In genomic region chrX:3262906-3263305, GRCh38 we compare ENCODE assay signal across 12 cellular contexts.
A peak's percentile ranks its signal among the peaks of the same experiment; 100 is the strongest.
DNase-seq lines count a peak whose midpoint lies in the region; ATAC-seq and TF ChIP-seq lines count a peak whose summit lies in the region.
"Had no signal": no experiment of that assay in that cellular context is flagged by ENCODE, and none has a peak within 500 bp of the region (broad histone marks: within the 10 kb centered on the region; RNA-seq: fewer than 3 reads in every experiment).

No MANE protein-coding gene starts in this region.

- H3K79me2 ChIP-seq in mammary epithelial cell (ENCODE audit: insufficient read depth, low read length): no peaks in the 10 kb centered on the region

- intact Hi-C loops in mammary epithelial cell (cut with micrococcal nuclease): loop anchor here (1.0 kb wide), 1 partner anchor 82 kb away; no protein-coding TSS in a partner anchor

- peak overlapping the region; percentile 67 for H3K4me2 ChIP-seq in mammary epithelial cell (ENCODE audit: insufficient read depth, low read depth, low read length)

- in situ Hi-C loops in ACHN (cut with HindIII; ENCODE audit: low pct_ligation_motif_present, low pct_unique_long_range_greater_than_20kb, low sequenced_read_pairs): no loop called here
- in situ Hi-C loops in mammary epithelial cell (cut with MboI; ENCODE audit: low sequenced_read_pairs in 2 of 2): no loop called here
- in situ Hi-C loops in G401 (cut with HindIII; ENCODE audit: low sequenced_read_pairs): no loop called here

- H3K4me3 ChIP-seq in MG63: no peak overlapping the region
- no peak overlapping the region for H3K4me3 ChIP-seq in mammary epithelial cell (replicated peaks in 1 of 3; ENCODE audit: insufficient read depth in 1 of 3, low read depth in 2 of 3, low read length in 3 of 3)
- H3K4me3 ChIP-seq in lung: no peak overlapping the region
- H3K4me3 ChIP-seq: BLaER1 treated with 17β-estradiol and CSF1 and Interleukin-3, amounts not matched to agents 10 nM and 100 nM; right atrium auricular region had no signal

- no TSS peak for BruUV-seq in mammary epithelial cell (replicated peaks; lab: Mats Ljungman, UMichigan)

- peaks cover 9% of the 10 kb centered on the region for H3K4me1 ChIP-seq in mammary epithelial cell (ENCODE audit: insufficient read depth, low read length)
- no peaks in the 10 kb centered on the region for H3K4me1 ChIP-seq in lung (ENCODE audit: control insufficient read depth in 2 of 2, insufficient read depth in 2 of 2, low read length in 2 of 2)
- H3K4me1 ChIP-seq: right atrium auricular region had no signal

- no peak overlapping the region for H3K9ac ChIP-seq in mammary epithelial cell (ENCODE audit: insufficient read depth, low read length)

- CTCF ChIA-PET in mammary epithelial cell (lab: Charles Lee; ENCODE audit: low non-redundant PET): interaction anchor here (0.5 kb wide), 1 partner anchor 272 kb away, joined by 7 read pairs; no protein-coding TSS in a partner anchor

- dilution Hi-C loops in mammary epithelial cell (cut with HindIII; ENCODE audit: low sequenced_read_pairs): no loop called here

- H3K9me3 ChIP-seq in MG63 (no peaks in the 10 kb centered on the region), mammary epithelial cell (replicated peaks; ENCODE audit: insufficient read depth, low read length) (peaks cover 2% of the 10 kb centered on the region), lung (ENCODE audit: control insufficient read depth in 2 of 2, insufficient read depth in 1 of 2, low read length in 1 of 2) (peaks cover 0 to 2% of the 10 kb centered on the region in 2 donors)

- 17% methylated on average over 1 of the region's 1 CpG for WGBS in mammary epithelial cell (ENCODE audit: low coverage, missing lambda C conversion rate)
- 82 to 86% methylated on average over 1 of the region's 1 CpG for WGBS in lung, 2 donors

- H3K36me3 ChIP-seq in MG63 (no peaks in the 10 kb centered on the region), mammary epithelial cell (ENCODE audit: insufficient read depth, low read length) (no peaks in the 10 kb centered on the region), lung (ENCODE audit: control insufficient read depth in 2 of 2, insufficient read depth in 2 of 2, low read length in 2 of 2) (no peaks in the 10 kb centered on the region)
- H3K36me3 ChIP-seq: BLaER1 treated with 17β-estradiol and CSF1 and Interleukin-3, amounts not matched to agents 10 nM and 100 nM; right atrium auricular region had no signal

- H3K27me3 ChIP-seq in MG63: no peaks in the 10 kb centered on the region
- no peaks in the 10 kb centered on the region for H3K27me3 ChIP-seq in mammary epithelial cell (ENCODE audit: insufficient read depth, low read length)
- no peaks in the 10 kb centered on the region for H3K27me3 ChIP-seq in lung (ENCODE audit: control insufficient read depth, insufficient read depth)
- H3K27me3 ChIP-seq: BLaER1 treated with 17β-estradiol and CSF1 and Interleukin-3, amounts not matched to agents 10 nM and 100 nM; right atrium auricular region had no signal

- peak overlapping the region; percentile 49 for H3K27ac ChIP-seq in mammary epithelial cell (ENCODE audit: insufficient read depth, low read depth, low read length)
- no peak overlapping the region for H3K27ac ChIP-seq in lung (ENCODE audit: low read depth in 1 of 2, low read length in 1 of 2)
- H3K27ac ChIP-seq: right atrium auricular region had no signal

- H2AFZ ChIP-seq in mammary epithelial cell (ENCODE audit: low read depth, low read length): no peak overlapping the region

- ATAC-seq in lung (ENCODE audit: insufficient read depth, low FRiP score) (peak; percentile 41), HG03196 (IDR thresholded peaks at IDR 0.05; ENCODE audit: unreplicated experiment) (no peak)
- ATAC-seq: activated CD8-positive, alpha-beta T cell treated with anti-CD3 and anti-CD28 coated beads for 36 hours had no signal

- no peaks in the 10 kb centered on the region for H4K20me1 ChIP-seq in mammary epithelial cell (ENCODE audit: insufficient read depth, low read length)
- H4K20me1 ChIP-seq: BLaER1 treated with 17β-estradiol and CSF1 and Interleukin-3, amounts not matched to agents 10 nM and 100 nM had no signal

- DNase-seq in ACHN (peak; percentile 71), MG63 (peak; percentile 69), mammary epithelial cell (peak; percentile 74), lung (ENCODE audit: low spot score) (no peak), NCI-H526 treated with DMSO at 0.1 percent for 48 hours (lab: John Stamatoyannopoulos, UW) (no peak), G401 (ENCODE audit: low spot score) (no peak), NCI-H2196 treated with DMSO at 0.1 percent for 48 hours (lab: John Stamatoyannopoulos, UW; ENCODE audit: unreplicated experiment) (no peak)
- DNase-seq: activated CD8-positive, alpha-beta T cell treated with anti-CD3 and anti-CD28 coated beads for 36 hours; NCI-H1417 treated with DMSO at 0.1 percent for 48 hours had no signal

- TF ChIP-seq CTCF in mammary epithelial cell (conservative IDR thresholded peaks at IDR 0.05 in 1 of 2, IDR thresholded peaks at IDR 0.05 in 1 of 2; ENCODE audit: extremely low read depth in 1 of 2, insufficient read depth in 1 of 2, low read depth in 1 of 2, low read length in 2 of 2) (no peak), lung (IDR thresholded peaks at IDR 0.05; ENCODE audit: control extremely low read depth, extremely low read depth) (no peak)

Comparison
In these comparisons a context has a peak if more than half of its experiments do, and no peak if none do; other contexts are left out.
1. DNase-seq: peak in ACHN (single experiment), MG63 (single experiment) and mammary epithelial cell (single experiment); none in lung (single experiment), NCI-H526 treated with DMSO at 0.1 percent for 48 hours (single experiment), G401 (single experiment) and NCI-H2196 treated with DMSO at 0.1 percent for 48 hours (single experiment).